In genomic region chr6:7541175-7542064, GRCh38 we compare ENCODE assay signal across 8 cellular contexts. TPM values are rescaled to one million over a fixed set of nuclear protein-coding genes. Genes with fewer than 3 reads are reported as not detected.
DNase-seq lines count a peak whose midpoint lies in the region; ATAC-seq and TF ChIP-seq lines count a peak whose summit lies in the region.

Gene DSP, plus strand, starts transcription at chr6:7541671. Its CDS starts 245 bp downstream, at chr6:7541916.

- H3K4me3 Mint-ChIP-seq in activated CD8-positive, alpha-beta memory T cell treated with anti-CD3 and anti-CD28 coated beads, Interleukin-2, amount 10 ng/mL, durations not matched to agents 7 days and 5 days = peak within 1 kb of the TSS; percentile 69

- peak within 1 kb of the TSS; percentile 56 for H3K4me3 ChIP-seq in fibroblast of villous mesenchyme (ENCODE audit: low read depth, low read length)
- peak within 1 kb of the TSS; percentile 79 for H3K4me3 ChIP-seq in neural cell (ENCODE audit: low read length)
- no peak within 1 kb of the TSS for H3K4me3 ChIP-seq in OCI-LY7 (ENCODE audit: low read depth, low read length, poor library complexity, severe bottlenecking)

- intact Hi-C loops in OCI-LY7 (cut with micrococcal nuclease; ENCODE audit: unreplicated experiment) = no loop called here

- H3K4me1 Mint-ChIP-seq in activated CD8-positive, alpha-beta memory T cell treated with anti-CD3 and anti-CD28 coated beads, Interleukin-2, amount 10 ng/mL, durations not matched to agents 7 days and 5 days = peaks cover 11% of the 10 kb centered on the region

- H3K4me1 ChIP-seq in ES-I3 (ENCODE audit: insufficient read depth, low read length) = peaks cover 13% of the 10 kb centered on the region
- no peaks in the 10 kb centered on the region for H3K4me1 ChIP-seq in OCI-LY7 (ENCODE audit: insufficient read depth, low read length, poor library complexity, severe bottlenecking)

- H3K9me3 ChIP-seq in ES-I3 (ENCODE audit: control insufficient read depth, insufficient read depth, low read length) (no peaks in the 10 kb centered on the region), neural cell (ENCODE audit: low read length) (no peaks in the 10 kb centered on the region), OCI-LY7 (ENCODE audit: low read length) (no peaks in the 10 kb centered on the region)

- CTCF ChIA-PET in activated CD8-positive, alpha-beta memory T cell treated with anti-CD3 and anti-CD28 coated beads, Interleukin-2, amount 10 ng/mL, durations not matched to agents 7 days and 5 days (lab: Charles Lee) = no interaction called here
- CTCF ChIA-PET in OCI-LY7 (lab: Charles Lee; ENCODE audit: unreplicated experiment) = no interaction called here

- peaks cover 61% of the 10 kb centered on the region for H3K27me3 ChIP-seq in neural cell (ENCODE audit: insufficient read depth, low read depth, low read length)

- H3K27ac ChIP-seq in neural cell (ENCODE audit: low read length) = no peak within 1 kb of the TSS
- H3K27ac ChIP-seq in OCI-LY7 (ENCODE audit: low read depth, low read length, poor library complexity, severe bottlenecking) = no peak within 1 kb of the TSS

- no peaks in the 10 kb centered on the region for H3F3A ChIP-seq in neural cell (ENCODE audit: insufficient read depth, low read length, poor library complexity, severe bottlenecking)

- no peaks in the 10 kb centered on the region for H4K20me1 ChIP-seq in neural cell (ENCODE audit: insufficient read depth)
- H4K20me1 ChIP-seq in OCI-LY7 (ENCODE audit: insufficient read depth, low read length) = no peaks in the 10 kb centered on the region

- H2AFZ ChIP-seq in neural cell (ENCODE audit: low read depth, low read length) = peak within 1 kb of the TSS; percentile 69
- no peak within 1 kb of the TSS for H2AFZ ChIP-seq in OCI-LY7 (ENCODE audit: low read length)

- H3K36me3 ChIP-seq in ES-I3 (ENCODE audit: insufficient read depth, low read length) (no peaks in the 10 kb centered on the region), neural cell (ENCODE audit: insufficient read depth, low read length) (no peaks in the 10 kb centered on the region), OCI-LY7 (ENCODE audit: insufficient read depth, low read length) (no peaks in the 10 kb centered on the region)

- TF ChIP-seq EP300 in neural cell (conservative IDR thresholded peaks at IDR 0.05; ENCODE audit: poor library complexity, severe bottlenecking) = no peak

- H3K4me2 ChIP-seq in neural cell (ENCODE audit: low read length) (peak within 1 kb of the TSS; percentile 28), OCI-LY7 (ENCODE audit: low read length) (no peak within 1 kb of the TSS)

- no peaks in the 10 kb centered on the region for H3K36me3 Mint-ChIP-seq in activated CD8-positive, alpha-beta memory T cell treated with anti-CD3 and anti-CD28 coated beads, Interleukin-2, amount 10 ng/mL, durations not matched to agents 7 days and 5 days

- H3K27ac Mint-ChIP-seq in activated CD8-positive, alpha-beta memory T cell treated with anti-CD3 and anti-CD28 coated beads, Interleukin-2, amount 10 ng/mL, durations not matched to agents 7 days and 5 days = no peak within 1 kb of the TSS

- no peaks in the 10 kb centered on the region for H3K79me2 ChIP-seq in neural cell (replicated peaks; ENCODE audit: insufficient read depth, low read length)
- no peaks in the 10 kb centered on the region for H3K79me2 ChIP-seq in OCI-LY7 (ENCODE audit: insufficient read depth, low read depth, low read length)

- H3K9me2 ChIP-seq in neural cell (ENCODE audit: insufficient read depth, low read length) (no peaks in the 10 kb centered on the region), OCI-LY7 (ENCODE audit: insufficient read depth, low read length) (no peaks in the 10 kb centered on the region)

- TF ChIP-seq CTCF in fibroblast of villous mesenchyme (IDR thresholded peaks at IDR 0.05; ENCODE audit: insufficient read depth, low read depth, low read length) = no peak
- no peak for TF ChIP-seq CTCF in neural cell (IDR thresholded peaks at IDR 0.05; ENCODE audit: poor library complexity, severe bottlenecking)
- no peak for TF ChIP-seq CTCF in OCI-LY7 (conservative IDR thresholded peaks at IDR 0.05; ENCODE audit: low read length)

- no peaks in the 10 kb centered on the region for H3K9me3 Mint-ChIP-seq in activated CD8-positive, alpha-beta memory T cell treated with anti-CD3 and anti-CD28 coated beads, Interleukin-2, amount 10 ng/mL, durations not matched to agents 7 days and 5 days (ENCODE audit: low read depth)

- H3K27me3 Mint-ChIP-seq in activated CD8-positive, alpha-beta memory T cell treated with anti-CD3 and anti-CD28 coated beads, Interleukin-2, amount 10 ng/mL, durations not matched to agents 7 days and 5 days = peaks cover 81% of the 10 kb centered on the region

- no peak for TF ChIP-seq RAD21 in neural cell (conservative IDR thresholded peaks at IDR 0.05)

- BruUV-seq in OCI-LY7 (replicated peaks; lab: Mats Ljungman, UMichigan) = no TSS peak

- ATAC-seq in activated CD8-positive, alpha-beta memory T cell treated with anti-CD3 and anti-CD28 coated beads, Interleukin-2, amount 10 ng/mL, durations not matched to agents 7 days and 5 days = peak; percentile 66
- ATAC-seq in GM21529 (IDR thresholded peaks at IDR 0.05; ENCODE audit: unreplicated experiment) = no peak

- POLR2A ChIA-PET in OCI-LY7 (lab: Charles Lee) = interaction anchor here (0.5 kb wide), 1 partner anchor 18 kb away, joined by 6 read pairs; no protein-coding TSS in a partner anchor

- H3K9ac ChIP-seq in ES-I3 (ENCODE audit: low read depth, low read length) = peak within 1 kb of the TSS; percentile 91
- H3K9ac ChIP-seq in neural cell (ENCODE audit: low read length) = peak within 1 kb of the TSS; percentile 61

- peak; percentile 74 for DNase-seq in M059J (ENCODE audit: low read depth)
- no peak for DNase-seq in activated CD8-positive, alpha-beta memory T cell treated with anti-CD3 and anti-CD28 coated beads, Interleukin-2, amount 10 ng/mL, durations not matched to agents 7 days and 5 days
- DNase-seq in fibroblast of villous mesenchyme (ENCODE audit: low read depth) = no peak
- DNase-seq in OCI-LY7 (ENCODE audit: low spot score) = no peak
- DNase-seq in OCI-M1 (lab: John Stamatoyannopoulos, UW) = no peak

TF ChIP-seq in neural cell, 6 proteins besides CTCF, POLR2A, EP300 and RAD21:
- no peak for TF ChIP-seq SMC3 (conservative IDR thresholded peaks at IDR 0.05; ENCODE audit: poor library complexity)
- peak; percentile 56 for TF ChIP-seq EZH2 (IDR thresholded peaks at IDR 0.05; ENCODE audit: borderline replicate concordance, insufficient read depth, low read length, poor library complexity, severe bottlenecking)
- TF ChIP-seq, protein P1, sequence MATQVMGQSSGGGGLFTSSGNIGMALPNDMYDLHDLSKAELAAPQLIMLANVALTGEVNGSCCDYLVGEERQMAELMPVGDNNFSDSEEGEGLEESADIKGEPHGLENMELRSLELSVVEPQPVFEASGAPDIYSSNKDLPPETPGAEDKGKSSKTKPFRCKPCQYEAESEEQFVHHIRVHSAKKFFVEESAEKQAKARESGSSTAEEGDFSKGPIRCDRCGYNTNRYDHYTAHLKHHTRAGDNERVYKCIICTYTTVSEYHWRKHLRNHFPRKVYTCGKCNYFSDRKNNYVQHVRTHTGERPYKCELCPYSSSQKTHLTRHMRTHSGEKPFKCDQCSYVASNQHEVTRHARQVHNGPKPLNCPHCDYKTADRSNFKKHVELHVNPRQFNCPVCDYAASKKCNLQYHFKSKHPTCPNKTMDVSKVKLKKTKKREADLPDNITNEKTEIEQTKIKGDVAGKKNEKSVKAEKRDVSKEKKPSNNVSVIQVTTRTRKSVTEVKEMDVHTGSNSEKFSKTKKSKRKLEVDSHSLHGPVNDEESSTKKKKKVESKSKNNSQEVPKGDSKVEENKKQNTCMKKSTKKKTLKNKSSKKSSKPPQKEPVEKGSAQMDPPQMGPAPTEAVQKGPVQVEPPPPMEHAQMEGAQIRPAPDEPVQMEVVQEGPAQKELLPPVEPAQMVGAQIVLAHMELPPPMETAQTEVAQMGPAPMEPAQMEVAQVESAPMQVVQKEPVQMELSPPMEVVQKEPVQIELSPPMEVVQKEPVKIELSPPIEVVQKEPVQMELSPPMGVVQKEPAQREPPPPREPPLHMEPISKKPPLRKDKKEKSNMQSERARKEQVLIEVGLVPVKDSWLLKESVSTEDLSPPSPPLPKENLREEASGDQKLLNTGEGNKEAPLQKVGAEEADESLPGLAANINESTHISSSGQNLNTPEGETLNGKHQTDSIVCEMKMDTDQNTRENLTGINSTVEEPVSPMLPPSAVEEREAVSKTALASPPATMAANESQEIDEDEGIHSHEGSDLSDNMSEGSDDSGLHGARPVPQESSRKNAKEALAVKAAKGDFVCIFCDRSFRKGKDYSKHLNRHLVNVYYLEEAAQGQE (IDR thresholded peaks at IDR 0.05; ENCODE audit: borderline replicate concordance) = no peak
- peak; percentile 12 for TF ChIP-seq MXI1 (conservative IDR thresholded peaks at IDR 0.05; ENCODE audit: poor library complexity, severe bottlenecking)
- no peak for TF ChIP-seq TAF1 (IDR thresholded peaks at IDR 0.05; ENCODE audit: low read depth)
- TF ChIP-seq POLR2AphosphoS5 (IDR thresholded peaks at IDR 0.05) = peak; percentile 42

RNA-seq across cellular contexts. Expression of gene DSP, which starts in this region (rescaled TPM):
- 24.3 and 45.1 TPM in 2 replicates for total RNA-seq in M059J (2014; rRNA removed; shearing (Covaris generic))
- total RNA-seq in activated CD8-positive, alpha-beta memory T cell treated with anti-CD3 and anti-CD28 coated beads, Interleukin-2, amount 10 ng/mL, durations not matched to agents 7 days and 5 days = under 1 TPM; 0.09 to 0.12 TPM
- total RNA-seq in fibroblast of villous mesenchyme (28.1 and 33.2 TPM in 2 replicates), OCI-LY7 (2022) (0.06 TPM in 2 replicates)
- 0.05 TPM in 1 of 2 replicates, not detected in the other for polyA plus RNA-seq in neural cell
- polyA minus RNA-seq in neural cell = 0.49 and 0.93 TPM in 2 replicates
- total RNA-seq in OCI-LY7 (2014; rRNA removed; shearing (Covaris generic)) = not detected in 2 replicates

Comparison
In these comparisons a context has a peak if more than half of its experiments do, and no peak if none do; other contexts are left out.
1. RNA of gene DSP (total RNA-seq): 24.3 to 45.1 TPM in M059J and 28.1 to 33.2 TPM in fibroblast of villous mesenchyme; 0.09 to 0.12 TPM in activated CD8-positive, alpha-beta memory T cell treated with anti-CD3 and anti-CD28 coated beads, Interleukin-2, amount 10 ng/mL, durations not matched to agents 7 days and 5 days and 0.06 TPM in OCI-LY7; every median in the first group is over 10 times any median in the second.
2. Peak in ATAC-seq in activated CD8-positive, alpha-beta memory T cell treated with anti-CD3 and anti-CD28 coated beads, Interleukin-2, amount 10 ng/mL, durations not matched to agents 7 days and 5 days; RNA of the gene not detected or under 1 TPM.